9 cellular contexts compared by ENCODE assay signal in genomic region chr6:53718597-53719460, GRCh38. TPM values are rescaled to one million over a fixed set of nuclear protein-coding genes. Genes with fewer than 3 reads are reported as not detected.
A peak's percentile ranks its signal among the peaks of the same experiment; 100 is the strongest.
DNase-seq lines count a peak whose midpoint lies in the region; ATAC-seq and TF ChIP-seq lines count a peak whose summit lies in the region.
"Had no signal": no experiment of that assay in that cellular context is flagged by ENCODE, and none has a peak within 500 bp of the region (broad histone marks: within the 10 kb centered on the region; RNA-seq: fewer than 3 reads in every experiment).

No MANE protein-coding gene starts in this region.

- CTCF ChIA-PET in activated CD4-positive, alpha-beta T cell treated with anti-CD3 and anti-CD28 coated beads for 36 hours (lab: Charles Lee), result interaction anchor here (0.6 to 2.7 kb wide), 35 partner anchors 9 to 997 kb away, joined by 3 to 32 read pairs (median 4); partner anchors contain the start of genes GCLC and KLHL31

- H3K9me3 Mint-ChIP-seq in activated CD4-positive, alpha-beta T cell treated with anti-CD3 and anti-CD28 coated beads for 36 hours (ENCODE audit: low read depth), result no peaks in the 10 kb centered on the region
- H3K9me3 Mint-ChIP-seq in activated naive CD4-positive, alpha-beta T cell treated with anti-CD3 and anti-CD28 coated beads, Interleukin-2, amount 50 U/mL, for 72 hours, result no peaks in the 10 kb centered on the region
- H3K9me3 Mint-ChIP-seq: CD8-positive, alpha-beta memory T cell had no signal

- peaks cover 5% of the 10 kb centered on the region for H3K4me1 Mint-ChIP-seq in activated CD4-positive, alpha-beta T cell treated with anti-CD3 and anti-CD28 coated beads for 36 hours

- H3K27ac Mint-ChIP-seq in activated CD4-positive, alpha-beta T cell treated with anti-CD3 and anti-CD28 coated beads for 36 hours, result no peak overlapping the region
- no peak overlapping the region for H3K27ac Mint-ChIP-seq in activated naive CD4-positive, alpha-beta T cell treated with anti-CD3 and anti-CD28 coated beads, Interleukin-2, amount 50 U/mL, for 72 hours
- H3K27ac Mint-ChIP-seq: CD8-positive, alpha-beta memory T cell had no signal

- peak; percentile 45 for DNase-seq in activated CD4-positive, alpha-beta T cell treated with anti-CD3 and anti-CD28 coated beads for 36 hours
- no peak for DNase-seq in activated CD4-positive, alpha-beta T cell treated with anti-CD3 and anti-CD28 coated beads, Interleukin-2, amount 50 U/mL, for 1 hour
- peak; percentile 73 for DNase-seq in NCI-H510A (lab: John Stamatoyannopoulos, UW)
- DNase-seq in activated naive CD4-positive, alpha-beta T cell treated with anti-CD3 and anti-CD28 coated beads, Interleukin-2, amount 50 U/mL, for 72 hours (ENCODE audit: low spot score in 2 of 2), result peak in 1 of 2 donors; percentile 25
- peak in 26 of 42 donors; percentile 4 to 79 (median 49) for DNase-seq in head of caudate nucleus
- peak; percentile 71 for DNase-seq in prostate gland (ENCODE audit: low spot score)

- WGBS in prostate gland, result 27% methylated on average over 9 of the region's 9 CpGs

- POLR2A ChIA-PET in activated CD4-positive, alpha-beta T cell treated with anti-CD3 and anti-CD28 coated beads for 36 hours (lab: Charles Lee), result interaction anchor here (0.6 to 1.0 kb wide), 2 partner anchors 9 to 234 kb away, joined by 4 read pairs; no protein-coding TSS in a partner anchor

- H3K4me3 Mint-ChIP-seq in activated CD4-positive, alpha-beta T cell treated with anti-CD3 and anti-CD28 coated beads for 36 hours, result no peak overlapping the region
- H3K4me3 Mint-ChIP-seq: CD8-positive, alpha-beta memory T cell had no signal

- H3K27me3 Mint-ChIP-seq in activated CD4-positive, alpha-beta T cell treated with anti-CD3 and anti-CD28 coated beads for 36 hours, result peaks cover 18% of the 10 kb centered on the region

- H3K27me3 ChIP-seq in prostate gland (replicated peaks; ENCODE audit: insufficient read depth), result no peaks in the 10 kb centered on the region

- ATAC-seq in activated CD4-positive, alpha-beta T cell treated with anti-CD3 and anti-CD28 coated beads for 36 hours, result peak; percentile 83
- ATAC-seq in GM21381 (IDR thresholded peaks at IDR 0.05; ENCODE audit: unreplicated experiment) (peak; percentile 98), HG03520 (IDR thresholded peaks at IDR 0.05; ENCODE audit: unreplicated experiment) (peak; percentile 94)
- ATAC-seq in activated naive CD4-positive, alpha-beta T cell treated with anti-CD3 and anti-CD28 coated beads, Interleukin-2, amount 50 U/mL, for 72 hours, result peak; percentile 79 to 92

- no peaks in the 10 kb centered on the region for H3K36me3 Mint-ChIP-seq in activated CD4-positive, alpha-beta T cell treated with anti-CD3 and anti-CD28 coated beads for 36 hours (ENCODE audit: low read depth)
- H3K36me3 Mint-ChIP-seq in activated naive CD4-positive, alpha-beta T cell treated with anti-CD3 and anti-CD28 coated beads, Interleukin-2, amount 50 U/mL, for 72 hours, result no peaks in the 10 kb centered on the region
- H3K36me3 Mint-ChIP-seq: CD8-positive, alpha-beta memory T cell had no signal

- TF ChIP-seq POLR2A in prostate gland (IDR thresholded peaks at IDR 0.05), result no peak

- H3K27ac ChIP-seq in prostate gland, result no peak overlapping the region

- H3K4me1 ChIP-seq in prostate gland (replicated peaks), result no peaks in the 10 kb centered on the region

- H3K4me3 ChIP-seq in prostate gland, result no peak overlapping the region

- intact Hi-C loops in activated CD4-positive, alpha-beta T cell treated with anti-CD3 and anti-CD28 coated beads for 36 hours (cut with DNase I, micrococcal nuclease), result loop anchor here in 1 of 2 experiments (1.0 kb wide), 1 partner anchor 237 kb away; no protein-coding TSS in a partner anchor
- intact Hi-C loops in head of caudate nucleus (cut with DNase I) (no loop called here), prostate gland (cut with DNase I) (loop anchor here (5.0 kb wide), 1 partner anchor 238 kb away; no protein-coding TSS in a partner anchor)

- peak; percentile 34 to 82 (median 72) for TF ChIP-seq CTCF in prostate gland (IDR thresholded peaks at IDR 0.05)

- H3K36me3 ChIP-seq in prostate gland, result no peaks in the 10 kb centered on the region

- H3K9me3 ChIP-seq in prostate gland, result no peaks in the 10 kb centered on the region

RNA-seq across cellular contexts. Expression of gene KLHL31, which starts 53.3 kb away (rescaled TPM):
- total RNA-seq in activated CD4-positive, alpha-beta T cell treated with anti-CD3 and anti-CD28 coated beads for 36 hours, result under 1 TPM; 0.18 to 0.23 TPM
- under 1 TPM; 0.07 to 0.18 TPM for total RNA-seq in activated naive CD4-positive, alpha-beta T cell treated with anti-CD3 and anti-CD28 coated beads, Interleukin-2, amount 50 U/mL, for 72 hours
- total RNA-seq in prostate gland, result under 1 TPM; 0.64 to 0.91 TPM
